In genomic region chr22:46574993-46575914, GRCh38 we compare ENCODE assay signal across 8 cellular contexts. TPM values are rescaled to one million over a fixed set of nuclear protein-coding genes. Genes with fewer than 3 reads are reported as not detected.
DNase-seq lines count a peak whose midpoint lies in the region; ATAC-seq lines count a peak whose summit lies in the region.

No MANE protein-coding gene starts in this region.

- peaks cover 16 to 20% of the 10 kb centered on the region in 2 donors for H3K4me1 ChIP-seq in naive thymus-derived CD4-positive, alpha-beta T cell (ENCODE audit: control insufficient read depth in 2 of 2, insufficient read depth in 2 of 2, low read length in 2 of 2)

- H3K9me3 Mint-ChIP-seq in naive thymus-derived CD4-positive, alpha-beta T cell: peaks cover 0 to 18% (median 10%) of the 10 kb centered on the region in 11 donors

- no peaks in the 10 kb centered on the region for H3K36me3 ChIP-seq in naive thymus-derived CD4-positive, alpha-beta T cell (ENCODE audit: control insufficient read depth in 2 of 3, insufficient read depth in 3 of 3, low read length in 3 of 3)

- peak overlapping the region; percentile 72 to 91 (median 84) for H3K4me3 Mint-ChIP-seq in naive thymus-derived CD4-positive, alpha-beta T cell

- H3K9me3 ChIP-seq in naive thymus-derived CD4-positive, alpha-beta T cell (ENCODE audit: control insufficient read depth in 2 of 3, low read length in 3 of 3): peaks cover 0 to 12% (median 8%) of the 10 kb centered on the region in 3 experiments

- CTCF ChIA-PET in naive thymus-derived CD4-positive, alpha-beta T cell (lab: Charles Lee): interaction anchor here (1.0 kb wide), 1 partner anchor 228 kb away, joined by 3 read pairs; no protein-coding TSS in a partner anchor

- peaks cover 0 to 7% (median 5%) of the 10 kb centered on the region in 5 donors for H3K36me3 Mint-ChIP-seq in naive thymus-derived CD4-positive, alpha-beta T cell

- POLR2A ChIA-PET in naive thymus-derived CD4-positive, alpha-beta T cell (lab: Charles Lee): no interaction called here

- in situ Hi-C loops in KBM-7 (cut with MboI; ENCODE audit: low pct_unique_long_range_greater_than_20kb, low sequenced_read_pairs): no loop called here

- no peak for ATAC-seq in naive thymus-derived CD4-positive, alpha-beta T cell
- ATAC-seq in GM18873 (IDR thresholded peaks at IDR 0.05; ENCODE audit: low FRiP score, unreplicated experiment): no peak
- ATAC-seq in GM19455 (IDR thresholded peaks at IDR 0.05; ENCODE audit: unreplicated experiment): no peak

- intact Hi-C loops in naive thymus-derived CD4-positive, alpha-beta T cell (cut with micrococcal nuclease): loop anchor here in 1 of 2 donors (5.0 kb wide), 2 partner anchors 162 to 903 kb away; partner anchors contain the start of genes ATXN10 and CERK

- H3K27ac ChIP-seq in naive thymus-derived CD4-positive, alpha-beta T cell (ENCODE audit: low read depth, low read length): no peak overlapping the region

- no peaks in the 10 kb centered on the region for H3K27me3 ChIP-seq in naive thymus-derived CD4-positive, alpha-beta T cell (ENCODE audit: control insufficient read depth in 2 of 2, insufficient read depth in 2 of 2, low read length in 2 of 2)

- DNase-seq in DMS153 (lab: John Stamatoyannopoulos, UW): peak; percentile 83
- DNase-seq in NCI-H2196 (lab: John Stamatoyannopoulos, UW; ENCODE audit: unreplicated experiment): peak; percentile 84
- DNase-seq in dermis microvascular lymphatic vessel endothelial cell (ENCODE audit: low read depth in 2 of 2): peak; percentile 76 to 85
- no peak for DNase-seq in naive thymus-derived CD4-positive, alpha-beta T cell
- no peak for DNase-seq in OCI-M1 (lab: John Stamatoyannopoulos, UW)
- no peak for DNase-seq in KBM-7

- peaks cover 28 to 42% (median 36%) of the 10 kb centered on the region in 7 donors for H3K4me1 Mint-ChIP-seq in naive thymus-derived CD4-positive, alpha-beta T cell

- H3K27ac Mint-ChIP-seq in naive thymus-derived CD4-positive, alpha-beta T cell: peak overlapping the region; percentile 73 to 88 (median 81)

- H3K4me3 ChIP-seq in naive thymus-derived CD4-positive, alpha-beta T cell (ENCODE audit: low read length): peak overlapping the region; percentile 9

- H3K27me3 Mint-ChIP-seq in naive thymus-derived CD4-positive, alpha-beta T cell: no peaks in the 10 kb centered on the region

RNA-seq across cellular contexts. Expression of gene CELSR1, which starts 37.8 kb away (rescaled TPM):
- total RNA-seq in dermis microvascular lymphatic vessel endothelial cell: 18.6 and 52.2 TPM in 2 replicates
- 1 to 10 TPM in 2 of 5 experiments, under 1 TPM in 3; 0.36 to 4.7 (median 0.97) TPM for total RNA-seq in naive thymus-derived CD4-positive, alpha-beta T cell
- polyA plus RNA-seq in naive thymus-derived CD4-positive, alpha-beta T cell: 1 to 10 TPM in 1 of 2 donors, under 1 TPM in 1; 0.45 to 1.1 TPM

RNA-seq across cellular contexts. Expression of gene GRAMD4, which starts 44.9 kb away (rescaled TPM):
- total RNA-seq in dermis microvascular lymphatic vessel endothelial cell: 30.9 and 50.4 TPM in 2 replicates
- total RNA-seq in naive thymus-derived CD4-positive, alpha-beta T cell: 10 to 100 TPM; 13.9 to 48.5 (median 15.6) TPM
- 1 to 10 TPM; 2.1 to 2.8 TPM for polyA plus RNA-seq in naive thymus-derived CD4-positive, alpha-beta T cell

Comparison
In these comparisons a context has a peak if more than half of its experiments do, and no peak if none do; other contexts are left out.
1. DNase-seq: peak in DMS153 (single experiment), NCI-H2196 (single experiment) and dermis microvascular lymphatic vessel endothelial cell (2 of 2); none in naive thymus-derived CD4-positive, alpha-beta T cell (0 of 9), OCI-M1 (single experiment) and KBM-7 (single experiment).